In genomic region chr18:48663931-48664847, GRCh38 we compare ENCODE assay signal across 8 cellular contexts.
DNase-seq lines count a peak whose midpoint lies in the region; ATAC-seq, FAIRE-seq and TF ChIP-seq lines count a peak whose summit lies in the region.

No MANE protein-coding gene starts in this region.

- peak; percentile 74 for ATAC-seq in Panc1
- no peak for ATAC-seq in GM18873 (IDR thresholded peaks at IDR 0.05; ENCODE audit: low FRiP score, unreplicated experiment)
- ATAC-seq in HG02884 (IDR thresholded peaks at IDR 0.05; ENCODE audit: unreplicated experiment), result no peak

- peaks cover 11% of the 10 kb centered on the region for H3K36me3 Mint-ChIP-seq in glutamatergic neuron (ENCODE audit: unreplicated experiment)

- H3K4me3 Mint-ChIP-seq in glutamatergic neuron (ENCODE audit: unreplicated experiment), result no peak overlapping the region

- peaks cover 21% of the 10 kb centered on the region for H3K4me1 Mint-ChIP-seq in glutamatergic neuron (ENCODE audit: low read depth, unreplicated experiment)

- H3K27ac Mint-ChIP-seq in glutamatergic neuron (ENCODE audit: unreplicated experiment), result no peak overlapping the region

- no peak overlapping the region for H3K9ac ChIP-seq in parathyroid adenoma

- intact Hi-C loops in Panc1 (cut with micrococcal nuclease; ENCODE audit: unreplicated experiment), result loop anchor here (2.0 kb wide), 1 partner anchor 187 kb away; no protein-coding TSS in a partner anchor

- TF ChIP-seq CTCF in Panc1 (IDR thresholded peaks at IDR 0.05), result peak; percentile 82
- TF ChIP-seq CTCF in glutamatergic neuron (IDR thresholded peaks at IDR 0.05; ENCODE audit: partially characterized antibody, unreplicated experiment), result peak; percentile 94
- TF ChIP-seq CTCF in parathyroid adenoma (IDR thresholded peaks at IDR 0.05), result peak; percentile 84

- H3K79me2 ChIP-seq in parathyroid adenoma, result peaks cover 2% of the 10 kb centered on the region

- H3K27me3 Mint-ChIP-seq in glutamatergic neuron (ENCODE audit: unreplicated experiment), result peaks cover 10% of the 10 kb centered on the region

- peaks cover 9% of the 10 kb centered on the region for H3K9me3 Mint-ChIP-seq in glutamatergic neuron (ENCODE audit: unreplicated experiment)

- no peak overlapping the region for H3K4me2 ChIP-seq in parathyroid adenoma (ENCODE audit: low read length)

- POLR2A ChIA-PET in Panc1 (lab: Charles Lee), result no interaction called here

- in situ Hi-C loops in Panc1 (cut with HindIII; ENCODE audit: low pct_unique_long_range_greater_than_20kb, low sequenced_read_pairs), result no loop called here

- H3K27ac ChIP-seq in Panc1 (ENCODE audit: low read length), result no peak overlapping the region
- no peak overlapping the region for H3K27ac ChIP-seq in parathyroid adenoma

- H3K9me3 ChIP-seq in Panc1 (ENCODE audit: control insufficient read depth, insufficient read depth, low read depth, low read length) (no peaks in the 10 kb centered on the region), parathyroid adenoma (ENCODE audit: control insufficient read depth, low read length) (no peaks in the 10 kb centered on the region)

- no peak for FAIRE-seq in GM19239 (lab: Jason Lieb, UNC)

- DNase-seq in AG08395 (ENCODE audit: low spot score), result peak; percentile 78
- DNase-seq in GM19239 (ENCODE audit: insufficient read length, low spot score), result peak; percentile 52
- DNase-seq in Panc1 (ENCODE audit: low read depth, low spot score), result no peak
- DNase-seq in activated gamma-delta T cell treated with anti-CD3 and anti-CD28 coated beads, Interleukin-2, amount 50 U/mL, for 16 hours (ENCODE audit: low read depth), result peak; percentile 27
- DNase-seq in glutamatergic neuron, result peak; percentile 87

- H3K27me3 ChIP-seq in Panc1 (ENCODE audit: control insufficient read depth, insufficient read depth, low read length) (no peaks in the 10 kb centered on the region), parathyroid adenoma (ENCODE audit: control insufficient read depth, insufficient read depth, low read length) (no peaks in the 10 kb centered on the region)

- CTCF ChIA-PET in Panc1 (lab: Charles Lee), result interaction anchor here (0.7 kb wide), 1 partner anchor 189 kb away, joined by 4 read pairs; no protein-coding TSS in a partner anchor

- no TSS peak for BruUV-seq in Panc1 (replicated peaks; lab: Mats Ljungman, UMichigan)

- no peaks in the 10 kb centered on the region for H3K36me3 ChIP-seq in Panc1 (ENCODE audit: control insufficient read depth, insufficient read depth, low read length)
- no peaks in the 10 kb centered on the region for H3K36me3 ChIP-seq in parathyroid adenoma (ENCODE audit: control insufficient read depth, insufficient read depth, low read length)

- H3K4me3 ChIP-seq in Panc1 (ENCODE audit: low read depth in 2 of 2, low read length in 2 of 2) (no peak overlapping the region), parathyroid adenoma (ENCODE audit: low read depth, low read length) (no peak overlapping the region)

- H3K4me1 ChIP-seq in Panc1 (ENCODE audit: control insufficient read depth, insufficient read depth, low read length) (peaks cover 9% of the 10 kb centered on the region), parathyroid adenoma (peaks cover 12% of the 10 kb centered on the region)

- no peak overlapping the region for H2AFZ ChIP-seq in parathyroid adenoma
